7 cellular contexts compared by ENCODE assay signal in the genomic region with DNA sequence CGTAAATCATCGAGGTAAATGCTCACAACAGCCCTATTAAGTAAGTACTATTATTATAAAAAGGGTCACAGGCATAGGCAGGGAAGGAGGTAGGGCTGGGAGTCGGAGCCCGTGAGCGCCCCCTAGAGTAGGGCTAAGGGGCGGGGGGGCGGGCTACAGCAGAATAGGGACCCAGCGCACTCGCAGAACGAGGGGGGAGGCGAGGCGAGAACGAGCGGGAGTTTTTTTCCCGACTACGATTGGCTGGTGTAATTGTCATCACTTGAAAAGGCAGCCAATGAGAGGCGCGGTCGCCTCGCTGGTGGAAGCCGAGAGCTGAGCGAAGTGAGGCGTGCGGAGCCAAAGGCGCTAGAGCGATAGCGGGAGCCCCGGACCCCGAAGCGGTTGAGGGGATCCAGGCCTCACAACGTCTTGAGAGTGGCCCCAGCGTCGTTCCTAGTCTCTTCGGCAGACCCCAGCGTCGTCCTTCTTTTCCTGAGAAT. TPM values are rescaled to one million over a fixed set of nuclear protein-coding genes. Genes with fewer than 3 reads are reported as not detected.
A peak's percentile ranks its signal among the peaks of the same experiment; 100 is the strongest.
DNase-seq lines count a peak whose midpoint lies in the region; ATAC-seq and TF ChIP-seq lines count a peak whose summit lies in the region.

No MANE protein-coding gene starts in this region.

- no peaks in the 10 kb centered on the region for H3K36me3 ChIP-seq in colonic mucosa
- H3K36me3 ChIP-seq in left lung = peaks cover 0 to 1% of the 10 kb centered on the region in 2 donors

- intact Hi-C loops in activated CD4-positive, alpha-beta T cell treated with anti-CD3 and anti-CD28 coated beads, Interleukin-2, amount 10 ng/mL, durations not matched to agents 24 days and 14 days (cut with micrococcal nuclease) = loop anchor here (2.0 to 5.0 kb wide), 3 partner anchors 62 to 94 kb away; a partner anchor contains a TSS
- intact Hi-C loops in colonic mucosa (cut with DNase I) = no loop called here
- intact Hi-C loops in left lung (cut with DNase I) = no loop called here

- no peaks in the 10 kb centered on the region for H3K4me1 ChIP-seq in colonic mucosa
- H3K4me1 ChIP-seq in left lung = peaks cover 4 to 17% of the 10 kb centered on the region in 2 donors

- peak overlapping the region; percentile 56 for H3K9ac ChIP-seq in colonic mucosa (ENCODE audit: low read depth in 2 of 2, low read length in 2 of 2)

- peak overlapping the region; percentile 26 for H3K4me3 ChIP-seq in colonic mucosa
- H3K4me3 ChIP-seq in left lung = peak overlapping the region in 1 of 2 donors; percentile 26

- ATAC-seq in left lung (peak; percentile 96), HG03460 (IDR thresholded peaks at IDR 0.05; ENCODE audit: unreplicated experiment) (no peak)

- in situ Hi-C loops in GM13977 (cut with MboI; ENCODE audit: low pct_unique_long_range_greater_than_20kb, low sequenced_read_pairs, unreplicated experiment) = no loop called here

- H3K9me3 ChIP-seq in colonic mucosa (no peaks in the 10 kb centered on the region), left lung (no peaks in the 10 kb centered on the region)

- H3K9me3 Mint-ChIP-seq in activated CD4-positive, alpha-beta T cell treated with anti-CD3 and anti-CD28 coated beads, Interleukin-2, amount 10 ng/mL, durations not matched to agents 24 days and 14 days = no peaks in the 10 kb centered on the region

- no peak overlapping the region for H3K27ac ChIP-seq in colonic mucosa
- no peak overlapping the region for H3K27ac ChIP-seq in left lung

- H3K36me3 Mint-ChIP-seq in activated CD4-positive, alpha-beta T cell treated with anti-CD3 and anti-CD28 coated beads, Interleukin-2, amount 10 ng/mL, durations not matched to agents 24 days and 14 days (ENCODE audit: low read depth) = no peaks in the 10 kb centered on the region

- H3K4me1 Mint-ChIP-seq in activated CD4-positive, alpha-beta T cell treated with anti-CD3 and anti-CD28 coated beads, Interleukin-2, amount 10 ng/mL, durations not matched to agents 24 days and 14 days = peaks cover 13% of the 10 kb centered on the region

- no peaks in the 10 kb centered on the region for H3K27me3 ChIP-seq in colonic mucosa
- H3K27me3 ChIP-seq in left lung = no peaks in the 10 kb centered on the region

- TF ChIP-seq CTCF in GM13977 (IDR thresholded peaks at IDR 0.05; ENCODE audit: extremely low read depth, insufficient read depth, missing control alignments) = peak; percentile 34
- peak; percentile 63 for TF ChIP-seq CTCF in colonic mucosa (IDR thresholded peaks at IDR 0.05)
- TF ChIP-seq CTCF in left lung (IDR thresholded peaks at IDR 0.05) = peak; percentile 61 to 77

- peak overlapping the region; percentile 78 for H3K27ac Mint-ChIP-seq in activated CD4-positive, alpha-beta T cell treated with anti-CD3 and anti-CD28 coated beads, Interleukin-2, amount 10 ng/mL, durations not matched to agents 24 days and 14 days

- H3K27me3 Mint-ChIP-seq in activated CD4-positive, alpha-beta T cell treated with anti-CD3 and anti-CD28 coated beads, Interleukin-2, amount 10 ng/mL, durations not matched to agents 24 days and 14 days = no peaks in the 10 kb centered on the region

- DNase-seq in GM13977 (ENCODE audit: low spot score) = peak; percentile 71
- peak; percentile 55 for DNase-seq in NCI-H446 treated with DMSO at 0.1 percent for 48 hours (lab: John Stamatoyannopoulos, UW)
- peak; percentile 96 for DNase-seq in activated CD4-positive, alpha-beta T cell treated with anti-CD3 and anti-CD28 coated beads, Interleukin-2, amount 10 ng/mL, durations not matched to agents 24 days and 14 days
- DNase-seq in colonic mucosa = peak; percentile 87
- peak; percentile 86 to 89 for DNase-seq in left lung
- peak; percentile 91 for DNase-seq in stimulated activated CD4-positive, alpha-beta T cell treated with anti-CD3 and anti-CD28 coated beads, Interleukin-1b, Interleukin-23, amount 100 ng/mL, for 48 hours

- H3K4me3 Mint-ChIP-seq in activated CD4-positive, alpha-beta T cell treated with anti-CD3 and anti-CD28 coated beads, Interleukin-2, amount 10 ng/mL, durations not matched to agents 24 days and 14 days = peak overlapping the region; percentile 77

RNA-seq across cellular contexts. Expression of a gene that starts 24.2 kb away (rescaled TPM):
- total RNA-seq in activated CD4-positive, alpha-beta T cell treated with anti-CD3 and anti-CD28 coated beads, Interleukin-2, amount 10 ng/mL, durations not matched to agents 24 days and 14 days = 81.0 and 82.1 TPM in 2 replicates
- total RNA-seq in colonic mucosa (10 to 100 TPM; 53.2 to 87.3 TPM), left lung (10 to 100 TPM; 56.0 to 82.2 TPM)

RNA-seq across cellular contexts. Expression of a gene that starts 38.3 kb away (rescaled TPM):
- not detected in 2 replicates for total RNA-seq in activated CD4-positive, alpha-beta T cell treated with anti-CD3 and anti-CD28 coated beads, Interleukin-2, amount 10 ng/mL, durations not matched to agents 24 days and 14 days
- not detected for total RNA-seq in colonic mucosa
- 1 to 10 TPM in 1 of 2 donors, under 1 TPM in 1; 0.92 to 1.8 TPM for total RNA-seq in left lung

RNA-seq across cellular contexts. Expression of a gene that starts 58.6 kb away (rescaled TPM):
- total RNA-seq in activated CD4-positive, alpha-beta T cell treated with anti-CD3 and anti-CD28 coated beads, Interleukin-2, amount 10 ng/mL, durations not matched to agents 24 days and 14 days = 55.3 and 58.0 TPM in 2 replicates
- total RNA-seq in colonic mucosa (10 to 100 TPM in 1 of 2 donors, 1 to 10 TPM in 1; 8.6 to 13.8 TPM), left lung (10 to 100 TPM; 21.4 to 21.6 TPM)
